In the genomic region with DNA sequence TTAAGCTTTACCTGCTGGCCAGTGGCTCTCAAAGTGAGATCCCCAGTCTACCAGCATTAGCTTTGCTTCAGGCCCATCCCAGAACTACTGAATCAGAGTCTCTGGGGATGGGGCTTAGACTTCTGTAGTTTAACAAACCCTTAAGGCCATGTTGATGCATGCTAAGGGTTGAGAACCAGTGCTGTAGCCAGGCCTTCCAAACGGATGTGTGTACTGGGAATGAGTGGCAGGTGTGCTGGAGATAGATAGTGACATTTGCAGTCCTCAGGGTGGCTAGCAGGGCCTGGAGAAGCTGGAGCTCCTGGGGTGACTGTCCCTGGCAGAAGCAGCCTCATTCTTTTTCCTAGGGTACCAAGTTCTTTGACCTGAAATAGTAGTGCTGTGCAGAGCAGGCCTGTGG, we compare ENCODE assay signal across 16 cellular contexts.
DNase-seq lines count a peak whose midpoint lies in the region; ATAC-seq and TF ChIP-seq lines count a peak whose summit lies in the region.
"Had no signal": no experiment of that assay in that cellular context is flagged by ENCODE, and none has a peak within 500 bp of the region (broad histone marks: within the 10 kb centered on the region; RNA-seq: fewer than 3 reads in every experiment).

No MANE protein-coding gene starts in this region.

- CTCF ChIA-PET in IMR-90 (lab: Yijun Ruan, JAX): no interaction called here

- peak overlapping the region; percentile 36 for H2AFZ ChIP-seq in IMR-90 (replicated peaks; ENCODE audit: low read length, poor library complexity)
- H2AFZ ChIP-seq: GM23338 had no signal

- no peak overlapping the region for H2AK5ac ChIP-seq in IMR-90 (ENCODE audit: low read depth, low read length)

- dilution Hi-C loops in IMR-90 (cut with HindIII; ENCODE audit: low sequenced_read_pairs, unreplicated experiment): no loop called here

- no peak for TF ChIP-seq POLR2A in IMR-90 (IDR thresholded peaks at IDR 0.05; ENCODE audit: low read depth, low read length)

- no peaks in the 10 kb centered on the region for H3K9me3 Mint-ChIP-seq in chondrocyte (ENCODE audit: low read depth)
- no peaks in the 10 kb centered on the region for H3K9me3 Mint-ChIP-seq in stimulated activated memory B cell treated with anti-CD40 and anti-IgM and Interleukin-4, amounts not matched to agents 10 μg/mL and 1 μg/mL and 100 μg/mL, for 72 hours
- H3K9me3 Mint-ChIP-seq: CD8-positive, alpha-beta T cell; GM23338; IgD-negative memory B cell had no signal

- 83% methylated on average over 1 of the region's 1 CpG; no CpG with 5 or more reads in 1 of the 2 experiments for WGBS in IMR-90 (ENCODE audit: extremely low coverage in 2 of 2, insufficient read length in 1 of 2), 2 experiments

- H3K4me2 ChIP-seq in IMR-90 (ENCODE audit: low read depth, low read length): no peak overlapping the region
- H3K4me2 ChIP-seq: BLaER1 treated with 17β-estradiol and CSF1 and Interleukin-3, amounts not matched to agents 10 nM and 100 nM; GM23338 had no signal

- no peak overlapping the region for H4K91ac ChIP-seq in IMR-90 (ENCODE audit: insufficient read depth, low read depth, low read length)

- no TSS peak for BruUV-seq in IMR-90 (replicated peaks; lab: Mats Ljungman, UMichigan)

- H2BK15ac ChIP-seq in IMR-90 (ENCODE audit: low read depth, low read length): no peak overlapping the region

- no peak overlapping the region; the same call in 1 of the 2 replicates for H3K18ac ChIP-seq in IMR-90 (ENCODE audit: low read depth, low read length)

- no peak overlapping the region for H2AK9ac ChIP-seq in IMR-90 (replicated peaks; ENCODE audit: low read depth, low read length, poor library complexity)

- H3K4me1 ChIP-seq in IMR-90 (ENCODE audit: control insufficient read depth, insufficient read depth, low read length): peaks cover 10% of the 10 kb centered on the region

- no peak overlapping the region; the same call in 1 of the 2 replicates for H3K14ac ChIP-seq in IMR-90 (replicated peaks; ENCODE audit: low read depth, low read length)

- H3K9me1 ChIP-seq in IMR-90 (ENCODE audit: insufficient read depth, low read length): 0 out of 2 replicates have a peak, but pooled peaks cover 3% of the 10 kb centered on the region

- no peak overlapping the region for H3K4me3 Mint-ChIP-seq in chondrocyte (ENCODE audit: unreplicated experiment)
- H3K4me3 Mint-ChIP-seq in stimulated activated memory B cell treated with anti-CD40 and anti-IgM and Interleukin-4, amounts not matched to agents 10 μg/mL and 1 μg/mL and 100 μg/mL, for 72 hours: no peak overlapping the region
- H3K4me3 Mint-ChIP-seq: B cell; CD8-positive, alpha-beta T cell; GM23338; IgD-negative memory B cell had no signal

- TF ChIP-seq CTCF in IMR-90 (conservative IDR thresholded peaks at IDR 0.05; ENCODE audit: low read depth, low read length) (no peak), chondrocyte (IDR thresholded peaks at IDR 0.05) (no peak)

- H3K36me3 Mint-ChIP-seq in chondrocyte (ENCODE audit: low read depth): no peaks in the 10 kb centered on the region
- H3K36me3 Mint-ChIP-seq in stimulated activated memory B cell treated with anti-CD40 and anti-IgM and Interleukin-4, amounts not matched to agents 10 μg/mL and 1 μg/mL and 100 μg/mL, for 72 hours: no peaks in the 10 kb centered on the region
- H3K36me3 Mint-ChIP-seq: CD8-positive, alpha-beta T cell; IgD-negative memory B cell had no signal

- no peaks in the 10 kb centered on the region for H3K79me1 ChIP-seq in IMR-90 (ENCODE audit: low read depth in 1 of 2, low read length in 2 of 2)

- H4K5ac ChIP-seq in IMR-90 (ENCODE audit: low read depth, low read length): no peak overlapping the region

- H3K27me3 ChIP-seq in IMR-90 (ENCODE audit: control insufficient read depth, insufficient read depth, low read length): no peaks in the 10 kb centered on the region
- H3K27me3 ChIP-seq: BLaER1 treated with 17β-estradiol and CSF1 and Interleukin-3, amounts not matched to agents 10 nM and 100 nM had no signal

- no peak for ATAC-seq in IMR-90 (ENCODE audit: low read depth)
- ATAC-seq in stimulated activated memory B cell treated with anti-CD40 and anti-IgM and Interleukin-4, amounts not matched to agents 10 μg/mL and 1 μg/mL and 100 μg/mL, for 72 hours: peak; percentile 35
- ATAC-seq in HG02571 (IDR thresholded peaks at IDR 0.05; ENCODE audit: unreplicated experiment): no peak
- ATAC-seq: CD8-positive, alpha-beta T cell; GM12878; GM23338 had no signal

- no peak overlapping the region for H3K4ac ChIP-seq in IMR-90 (ENCODE audit: low read depth, low read length)

- H2BK120ac ChIP-seq in IMR-90 (ENCODE audit: low read depth, low read length): no peak overlapping the region; the same call in 1 of the 2 replicates

- peaks cover 41% of the 10 kb centered on the region for H3K4me1 Mint-ChIP-seq in chondrocyte (ENCODE audit: low read depth)
- no peaks in the 10 kb centered on the region for H3K4me1 Mint-ChIP-seq in stimulated activated memory B cell treated with anti-CD40 and anti-IgM and Interleukin-4, amounts not matched to agents 10 μg/mL and 1 μg/mL and 100 μg/mL, for 72 hours
- H3K4me1 Mint-ChIP-seq: B cell, GM23338, IgD-negative memory B cell had no signal

- no peak overlapping the region for H3K56ac ChIP-seq in IMR-90 (ENCODE audit: extremely low read depth, insufficient read depth, low read length)

- H4K8ac ChIP-seq in IMR-90 (ENCODE audit: low read depth in 2 of 2, low read length in 2 of 2): no peak overlapping the region

- H3K27me3 Mint-ChIP-seq in chondrocyte (ENCODE audit: low read depth): no peaks in the 10 kb centered on the region
- no peaks in the 10 kb centered on the region for H3K27me3 Mint-ChIP-seq in stimulated activated memory B cell treated with anti-CD40 and anti-IgM and Interleukin-4, amounts not matched to agents 10 μg/mL and 1 μg/mL and 100 μg/mL, for 72 hours

- in situ Hi-C loops in G401 (cut with HindIII; ENCODE audit: low sequenced_read_pairs) (no loop called here), IMR-90 (cut with MboI; ENCODE audit: low sequenced_read_pairs) (loop anchor here (25.0 kb wide), 1 partner anchor 547 kb away; no protein-coding TSS in a partner anchor)

- H2BK5ac ChIP-seq in IMR-90 (ENCODE audit: low read depth, low read length, poor library complexity, severe bottlenecking): no peak overlapping the region

- no peak overlapping the region for H3K23ac ChIP-seq in IMR-90 (ENCODE audit: low read depth, low read length)

- H3K9me3 ChIP-seq in IMR-90 (ENCODE audit: control insufficient read depth, insufficient read depth, low read length): no peaks in the 10 kb centered on the region
- H3K9me3 ChIP-seq: BLaER1 treated with 17β-estradiol and CSF1 and Interleukin-3, amounts not matched to agents 10 nM and 100 nM had no signal

- no peak overlapping the region for H3K4me3 ChIP-seq in IMR-90 (ENCODE audit: insufficient read depth, low read depth, low read length)
- H3K4me3 ChIP-seq: BLaER1 treated with 17β-estradiol and CSF1 and Interleukin-3, amounts not matched to agents 10 nM and 100 nM; GM12878; GM23338 had no signal

- peak overlapping the region; percentile 8 for H3K27ac Mint-ChIP-seq in chondrocyte (ENCODE audit: unreplicated experiment)
- H3K27ac Mint-ChIP-seq in stimulated activated memory B cell treated with anti-CD40 and anti-IgM and Interleukin-4, amounts not matched to agents 10 μg/mL and 1 μg/mL and 100 μg/mL, for 72 hours: no peak overlapping the region
- H3K27ac Mint-ChIP-seq: B cell; CD8-positive, alpha-beta T cell; GM23338; IgD-negative memory B cell had no signal

- POLR2A ChIA-PET in IMR-90 (lab: Charles Lee; ENCODE audit: unreplicated experiment): no interaction called here

- TF ChIP-seq RAD21 in IMR-90 (IDR thresholded peaks at IDR 0.05; ENCODE audit: low read length): no peak

- H3K27ac ChIP-seq in IMR-90 (ENCODE audit: insufficient read depth, low read length): no peak overlapping the region
- H3K27ac ChIP-seq: BLaER1 treated with 17β-estradiol and CSF1 and Interleukin-3, amounts not matched to agents 10 nM and 100 nM had no signal

- DNase-seq in G401 (ENCODE audit: low spot score) (peak; percentile 25), IMR-90 (no peak), chondrocyte (ENCODE audit: low spot score) (no peak), T1000 (lab: John Stamatoyannopoulos, UW) (no peak), NCI-H1092 (lab: John Stamatoyannopoulos, UW) (no peak)
- DNase-seq: Calu3; CD8-positive, alpha-beta T cell; DMS79 treated with DMSO at 0.1 percent for 48 hours; HCEC 1CT had no signal

- no peak overlapping the region for H2BK20ac ChIP-seq in IMR-90 (ENCODE audit: low read depth, low read length)

- no peak overlapping the region for H3K9ac ChIP-seq in IMR-90 (ENCODE audit: low read depth, low read length)
- H3K9ac ChIP-seq: BLaER1 treated with 17β-estradiol and CSF1 and Interleukin-3, amounts not matched to agents 10 nM and 100 nM had no signal

- no peaks in the 10 kb centered on the region for H4K20me1 ChIP-seq in IMR-90 (ENCODE audit: insufficient read depth, low read length)
- H4K20me1 ChIP-seq: BLaER1 treated with 17β-estradiol and CSF1 and Interleukin-3, amounts not matched to agents 10 nM and 100 nM had no signal

- H3K36me3 ChIP-seq in IMR-90 (ENCODE audit: control insufficient read depth, insufficient read depth, low read length): no peaks in the 10 kb centered on the region
- H3K36me3 ChIP-seq: BLaER1 treated with 17β-estradiol and CSF1 and Interleukin-3, amounts not matched to agents 10 nM and 100 nM had no signal

- intact Hi-C loops in IMR-90 (cut with micrococcal nuclease): loop anchor here (5.0 to 10.0 kb wide), 3 partner anchors 669 to 1152 kb away; partner anchors contain the start of gene UBE2E3

TF ChIP-seq in IMR-90, 13 proteins besides CTCF, POLR2A, EP300 and RAD21 (continues in another document):
- no peak for TF ChIP-seq USF2 (IDR thresholded peaks at IDR 0.05; ENCODE audit: low read depth, low read length)
- no peak for TF ChIP-seq RFX5 (IDR thresholded peaks at IDR 0.05; ENCODE audit: low read depth, low read length)
- no peak for TF ChIP-seq NFE2L2 (IDR thresholded peaks at IDR 0.05; ENCODE audit: low read depth, low read length)
- TF ChIP-seq, protein P1, sequence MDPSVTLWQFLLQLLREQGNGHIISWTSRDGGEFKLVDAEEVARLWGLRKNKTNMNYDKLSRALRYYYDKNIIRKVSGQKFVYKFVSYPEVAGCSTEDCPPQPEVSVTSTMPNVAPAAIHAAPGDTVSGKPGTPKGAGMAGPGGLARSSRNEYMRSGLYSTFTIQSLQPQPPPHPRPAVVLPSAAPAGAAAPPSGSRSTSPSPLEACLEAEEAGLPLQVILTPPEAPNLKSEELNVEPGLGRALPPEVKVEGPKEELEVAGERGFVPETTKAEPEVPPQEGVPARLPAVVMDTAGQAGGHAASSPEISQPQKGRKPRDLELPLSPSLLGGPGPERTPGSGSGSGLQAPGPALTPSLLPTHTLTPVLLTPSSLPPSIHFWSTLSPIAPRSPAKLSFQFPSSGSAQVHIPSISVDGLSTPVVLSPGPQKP (IDR thresholded peaks at IDR 0.05; ENCODE audit: borderline replicate concordance, low read depth, low read length): no peak
